ENCODE assay signal across 9 cellular contexts in the genomic region with DNA sequence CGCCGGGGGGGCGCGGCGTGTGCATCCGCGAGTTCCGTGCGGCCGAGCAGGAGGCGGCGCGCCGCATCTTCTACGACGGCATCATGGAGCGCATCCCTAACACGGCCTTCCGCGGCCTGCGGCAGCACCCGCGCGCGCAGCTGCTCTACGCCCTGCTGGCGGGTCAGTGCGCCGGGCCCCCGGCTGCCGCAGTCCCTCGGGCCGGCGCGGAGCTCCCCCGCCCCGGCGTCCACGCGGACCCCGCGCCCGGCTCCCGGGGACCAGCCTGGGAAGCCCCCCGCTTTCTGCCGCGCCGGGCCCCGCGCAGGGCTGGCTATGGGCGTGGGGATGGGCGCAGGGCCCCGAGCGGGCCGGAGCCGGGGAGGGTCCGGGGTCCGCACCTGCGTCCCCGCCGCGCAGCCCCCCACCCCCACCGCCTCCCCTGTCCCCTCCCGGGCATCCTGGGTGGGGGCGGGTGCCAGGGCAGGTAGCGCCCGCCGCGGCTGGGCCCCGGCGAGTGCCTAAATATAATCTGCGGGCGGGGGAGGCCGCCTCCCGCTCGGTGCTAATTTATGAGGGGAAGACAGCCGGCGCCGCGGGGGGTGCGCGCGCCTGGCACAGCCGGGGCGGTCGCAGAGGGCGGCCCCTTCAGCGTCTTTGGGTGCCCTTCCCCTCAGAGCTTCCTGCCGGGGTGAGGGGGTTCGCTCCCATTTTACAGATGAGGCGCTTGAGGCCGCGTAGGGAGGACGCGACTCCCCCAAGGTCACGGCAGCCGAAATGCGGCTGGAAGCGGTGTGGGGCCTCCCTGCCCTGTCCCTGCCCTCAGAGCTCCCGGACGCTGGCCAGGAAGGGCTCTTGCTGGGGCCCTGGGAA. TPM values are rescaled to one million over a fixed set of nuclear protein-coding genes. Genes with fewer than 3 reads are reported as not detected.
DNase-seq lines count a peak whose midpoint lies in the region; ATAC-seq and TF ChIP-seq lines count a peak whose summit lies in the region.
"Had no signal": no experiment of that assay in that cellular context is flagged by ENCODE, and none has a peak within 500 bp of the region (broad histone marks: within the 10 kb centered on the region; RNA-seq: fewer than 3 reads in every experiment).

No MANE protein-coding gene starts in this region.

- H4K8ac ChIP-seq in neuronal stem cell (ENCODE audit: low read depth, low read length), result no peak overlapping the region

- H2BK5ac ChIP-seq in neuronal stem cell (ENCODE audit: low read length), result no peak overlapping the region

- H2BK15ac ChIP-seq in neuronal stem cell (ENCODE audit: low read length), result no peak overlapping the region

- H3K18ac ChIP-seq in neuronal stem cell (ENCODE audit: low read length), result no peak overlapping the region

- H3K9me3 ChIP-seq in HUES64 (ENCODE audit: insufficient read depth, low read depth, low read length) (no peaks in the 10 kb centered on the region), neuronal stem cell (replicated peaks in 1 of 2; ENCODE audit: control insufficient read depth in 2 of 2, insufficient read depth in 1 of 2, low read depth in 1 of 2, low read length in 2 of 2) (no peaks in the 10 kb centered on the region)

- H3K4me3 ChIP-seq in HUES64 (ENCODE audit: low read length) (peak overlapping the region; percentile 46), neuronal stem cell (ENCODE audit: low read length in 2 of 2) (peak overlapping the region; percentile 71 to 83)

- peaks cover 27% of the 10 kb centered on the region for H3K4me1 Mint-ChIP-seq in brain

- H2BK12ac ChIP-seq in neuronal stem cell (ENCODE audit: low read length), result no peak overlapping the region

- H3K27me3 ChIP-seq in HUES64 (ENCODE audit: insufficient read depth, low read length) (peaks cover 66% of the 10 kb centered on the region), neuronal stem cell (ENCODE audit: control insufficient read depth in 3 of 3, insufficient read depth in 3 of 3, low read depth in 1 of 3, low read length in 3 of 3) (peaks cover 0 to 47% (median 12%) of the 10 kb centered on the region in 3 experiments)

- no peaks in the 10 kb centered on the region for H3K36me3 Mint-ChIP-seq in brain

- peak overlapping the region; percentile 86 for H3K4me2 ChIP-seq in neuronal stem cell (ENCODE audit: insufficient read depth, low read length, poor library complexity, severe bottlenecking)

- H3K23ac ChIP-seq in neuronal stem cell (ENCODE audit: low read depth, low read length, poor library complexity), result no peak overlapping the region

- H3K9me3 Mint-ChIP-seq in brain, result peaks cover 0 to 4% (median 0%) of the 10 kb centered on the region in 5 experiments

- H2AK5ac ChIP-seq in neuronal stem cell (ENCODE audit: low read depth, low read length), result peak overlapping the region; percentile 3

- H4K91ac ChIP-seq in neuronal stem cell (ENCODE audit: low read depth, low read length, poor library complexity), result no peak overlapping the region

- 3% methylated on average over 91 of the region's 101 CpGs for WGBS in HUES64
- WGBS in neuronal stem cell (ENCODE audit: extremely low coverage in 2 of 2, insufficient read length in 2 of 2, insufficient replicate concordance in 1 of 2), 2 donors, result no CpG with 5 or more reads among the region's 101 CpGs

- no peak overlapping the region for H3K4ac ChIP-seq in neuronal stem cell (ENCODE audit: low read length)

- peak overlapping the region in 4 of 5 experiments; percentile 61 to 74 (median 70) for H3K4me3 Mint-ChIP-seq in brain

- no peak for ATAC-seq in GM21367 (IDR thresholded peaks at IDR 0.05; ENCODE audit: unreplicated experiment)

- peaks cover 7% of the 10 kb centered on the region for H3K79me1 ChIP-seq in neuronal stem cell (ENCODE audit: low read depth, low read length)

- TF ChIP-seq CTCF in brain (conservative IDR thresholded peaks at IDR 0.05), result no peak

- DNase-seq in NCI-H1436 (lab: John Stamatoyannopoulos, UW) (peak; percentile 3), NCI-H1436 treated with DMSO at 0.1 percent for 48 hours (lab: John Stamatoyannopoulos, UW) (no peak), neuronal stem cell (ENCODE audit: low spot score) (no peak), NCI-H1105 treated with DMSO at 0.1 percent for 48 hours (lab: John Stamatoyannopoulos, UW) (no peak), T-helper 9 cell (no peak)
- DNase-seq: stimulated activated CD4-positive, alpha-beta T cell treated with anti-CD3 and anti-CD28 coated beads, Interleukin-4, amount 100 ng/mL, for 24 hours had no signal

- peaks cover 3% of the 10 kb centered on the region for H3K27me3 Mint-ChIP-seq in brain

- no peak overlapping the region for H3K14ac ChIP-seq in neuronal stem cell (ENCODE audit: low read length)

- no peaks in the 10 kb centered on the region for H3K36me3 ChIP-seq in HUES64 (ENCODE audit: insufficient read depth, low read length)
- peaks cover 0 to 38% of the 10 kb centered on the region in 2 donors for H3K36me3 ChIP-seq in neuronal stem cell (replicated peaks in 1 of 2; ENCODE audit: control insufficient read depth in 2 of 2, insufficient read depth in 2 of 2, low read length in 2 of 2)

- H3K9ac ChIP-seq in HUES64 (ENCODE audit: low read depth, low read length) (no peak overlapping the region), neuronal stem cell (ENCODE audit: low read depth, low read length, poor library complexity) (no peak overlapping the region)

- H3K4me1 ChIP-seq in HUES64 (ENCODE audit: insufficient read depth, low read length), result 0 out of 2 replicates have a peak, but pooled peaks cover 3% of the 10 kb centered on the region
- peaks cover 1 to 24% of the 10 kb centered on the region in 2 donors for H3K4me1 ChIP-seq in neuronal stem cell (ENCODE audit: control insufficient read depth in 2 of 2, insufficient read depth in 1 of 2, low read depth in 1 of 2, low read length in 2 of 2)

- no peak overlapping the region for H3K27ac Mint-ChIP-seq in brain

- H3K27ac ChIP-seq in HUES64 (ENCODE audit: low read depth, low read length), result no peak overlapping the region
- no peak overlapping the region for H3K27ac ChIP-seq in neuronal stem cell (replicated peaks; ENCODE audit: low read length)

- no peak overlapping the region for H2BK120ac ChIP-seq in neuronal stem cell (ENCODE audit: low read depth, low read length)

- peak overlapping the region; percentile 40 for H2AFZ ChIP-seq in neuronal stem cell (ENCODE audit: low read length)

RNA-seq across cellular contexts. Expression of a gene that starts 0.8 kb away (rescaled TPM):
- 5.1 TPM for polyA plus RNA-seq in HUES64 (2013, experiment 1 of 2)
- polyA plus RNA-seq in HUES64 (2013, experiment 2 of 2), result 4.5 TPM
- polyA plus RNA-seq in brain (ENCODE audit: insufficient read depth, low read depth, low replicate concordance), result 36.3 TPM
- 5.1 TPM for polyA plus RNA-seq in neuronal stem cell (2013, experiment 1 of 2)
- polyA plus RNA-seq in neuronal stem cell (2013, experiment 2 of 2), result 5.2 TPM

RNA-seq across cellular contexts. Expression of a gene that starts 51.2 kb away (rescaled TPM):
- polyA plus RNA-seq in HUES64 (2013, experiment 1 of 2), result 36.2 TPM
- 34.1 TPM for polyA plus RNA-seq in HUES64 (2013, experiment 2 of 2)
- polyA plus RNA-seq in brain (ENCODE audit: insufficient read depth, low read depth, low replicate concordance), result 57.1 TPM
- polyA plus RNA-seq in neuronal stem cell (2013, experiment 1 of 2), result 42.9 TPM
- 44.3 TPM for polyA plus RNA-seq in neuronal stem cell (2013, experiment 2 of 2)
